Comparison of ENCODE assay signal across 18 cellular contexts in genomic region chr5:122943050-122943698, GRCh38.
DNase-seq lines count a peak whose midpoint lies in the region; ATAC-seq and TF ChIP-seq lines count a peak whose summit lies in the region.
"Had no signal": no experiment of that assay in that cellular context is flagged by ENCODE, and none has a peak within 500 bp of the region (broad histone marks: within the 10 kb centered on the region; RNA-seq: fewer than 3 reads in every experiment).

No MANE protein-coding gene starts in this region.

- no peaks in the 10 kb centered on the region for H3F3A ChIP-seq in GM23338 (replicated peaks; ENCODE audit: low read depth)

- no peaks in the 10 kb centered on the region for H3K27me3 ChIP-seq in GM23338 (ENCODE audit: insufficient read depth)
- no peaks in the 10 kb centered on the region for H3K27me3 ChIP-seq in OCI-LY3 (ENCODE audit: low read depth, low read length)
- H3K27me3 ChIP-seq in mesendoderm (ENCODE audit: insufficient read depth, low read length, poor library complexity): no peaks in the 10 kb centered on the region
- no peaks in the 10 kb centered on the region for H3K27me3 ChIP-seq in gastrocnemius medialis
- no peaks in the 10 kb centered on the region for H3K27me3 ChIP-seq in psoas muscle (ENCODE audit: insufficient read depth in 3 of 3, low read length in 2 of 3)
- H3K27me3 ChIP-seq: ovary, upper lobe of left lung had no signal

- TF ChIP-seq CTCF in GM23338 (conservative IDR thresholded peaks at IDR 0.05; ENCODE audit: low read depth in 2 of 2) (no peak), OCI-LY3 (IDR thresholded peaks at IDR 0.05; ENCODE audit: low read depth, low read length) (no peak), gastrocnemius medialis (IDR thresholded peaks at IDR 0.05 in 4 of 5, conservative IDR thresholded peaks at IDR 0.05 in 1 of 5) (no peak), psoas muscle (IDR thresholded peaks at IDR 0.05) (no peak)

- no peak for TF ChIP-seq POLR2A in gastrocnemius medialis (IDR thresholded peaks at IDR 0.05)

- no peak overlapping the region for H3K27ac Mint-ChIP-seq in GM23338
- H3K27ac Mint-ChIP-seq: activated naive CD8-positive, alpha-beta T cell; stimulated activated memory B cell treated with anti-CD40 and anti-IgM and Interleukin-4, amounts not matched to agents 10 μg/mL and 1 μg/mL and 100 μg/mL, for 72 hours had no signal

- H3K79me1 ChIP-seq in mesendoderm (ENCODE audit: low read length): no peaks in the 10 kb centered on the region

- no peak overlapping the region for H2BK120ac ChIP-seq in mesendoderm (ENCODE audit: low read depth, low read length)

- no peak overlapping the region for H3K27ac ChIP-seq in GM23338 (ENCODE audit: low read depth)
- H3K27ac ChIP-seq in OCI-LY3 (ENCODE audit: low read length): peak overlapping the region; percentile 66
- H3K27ac ChIP-seq in mesendoderm (ENCODE audit: low read depth, low read length): no peak overlapping the region
- H3K27ac ChIP-seq in gastrocnemius medialis: no peak overlapping the region
- H3K27ac ChIP-seq in psoas muscle: no peak overlapping the region
- H3K27ac ChIP-seq: HL-60, ovary, upper lobe of left lung had no signal

- no CpG with 5 or more reads among the region's 7 CpGs for WGBS in mesendoderm (ENCODE audit: extremely low coverage, insufficient coverage, low lambda C conversion rate)
- 67 to 81% (median 76%) methylated on average over 7 of the region's 7 CpGs for WGBS in psoas muscle, 3 donors

- H2BK15ac ChIP-seq in mesendoderm (replicated peaks; ENCODE audit: low read depth): no peak overlapping the region

- H4K20me1 ChIP-seq in GM23338 (replicated peaks; ENCODE audit: insufficient read depth) (no peaks in the 10 kb centered on the region), OCI-LY3 (ENCODE audit: insufficient read depth, low read length) (no peaks in the 10 kb centered on the region)

- no peaks in the 10 kb centered on the region for H3K27me3 Mint-ChIP-seq in GM23338 (ENCODE audit: insufficient read depth, low read depth, poor library complexity)
- H3K27me3 Mint-ChIP-seq: activated naive CD8-positive, alpha-beta T cell; stimulated activated memory B cell treated with anti-CD40 and anti-IgM and Interleukin-4, amounts not matched to agents 10 μg/mL and 1 μg/mL and 100 μg/mL, for 72 hours had no signal

- H4K5ac ChIP-seq in mesendoderm (ENCODE audit: low read length): no peak overlapping the region

- in situ Hi-C loops in gastrocnemius medialis (cut with MboI; ENCODE audit: low sequenced_read_pairs in 4 of 4): no loop called here

- no peaks in the 10 kb centered on the region for H3K79me2 ChIP-seq in GM23338 (replicated peaks; ENCODE audit: insufficient read depth)
- H3K79me2 ChIP-seq in OCI-LY3 (ENCODE audit: low read length): no peaks in the 10 kb centered on the region
- H3K79me2 ChIP-seq in mesendoderm (ENCODE audit: control insufficient read depth, insufficient read depth, low read length): no peaks in the 10 kb centered on the region

- no peak overlapping the region for H2BK5ac ChIP-seq in mesendoderm (ENCODE audit: low read length)

- H3K4ac ChIP-seq in mesendoderm (ENCODE audit: low read depth, low read length): no peak overlapping the region

- H3K9me3 ChIP-seq in OCI-LY3 (ENCODE audit: insufficient read depth, low read length): no peaks in the 10 kb centered on the region
- no peaks in the 10 kb centered on the region for H3K9me3 ChIP-seq in gastrocnemius medialis
- H3K9me3 ChIP-seq in psoas muscle: no peaks in the 10 kb centered on the region
- H3K9me3 ChIP-seq: ovary, upper lobe of left lung had no signal

- H3K36me3 ChIP-seq in GM23338 (ENCODE audit: insufficient read depth): no peaks in the 10 kb centered on the region
- H3K36me3 ChIP-seq in OCI-LY3 (replicated peaks; ENCODE audit: low read depth, low read length): no peaks in the 10 kb centered on the region
- H3K36me3 ChIP-seq in mesendoderm (ENCODE audit: control insufficient read depth, insufficient read depth, low read length): no peaks in the 10 kb centered on the region
- H3K36me3 ChIP-seq in gastrocnemius medialis: no peaks in the 10 kb centered on the region
- H3K36me3 ChIP-seq in psoas muscle (ENCODE audit: insufficient read depth in 1 of 2, low read depth in 1 of 2): peaks cover 0 to 6% of the 10 kb centered on the region in 2 donors
- H3K36me3 ChIP-seq: ovary, upper lobe of left lung had no signal

- H3K9me3 Mint-ChIP-seq in GM23338: no peaks in the 10 kb centered on the region
- H3K9me3 Mint-ChIP-seq: stimulated activated memory B cell treated with anti-CD40 and anti-IgM and Interleukin-4, amounts not matched to agents 10 μg/mL and 1 μg/mL and 100 μg/mL, for 72 hours had no signal

- peaks cover 20% of the 10 kb centered on the region for H3K4me1 Mint-ChIP-seq in GM23338

- peak overlapping the region; percentile 31 for H3K23ac ChIP-seq in mesendoderm (ENCODE audit: low read length)

- ATAC-seq in GM18909 (IDR thresholded peaks at IDR 0.05; ENCODE audit: poor library complexity, unreplicated experiment): peak; percentile 41
- ATAC-seq in GM23338: peak; percentile 54; the same call in 2 of the 3 replicates
- ATAC-seq in HG03378 (IDR thresholded peaks at IDR 0.05; ENCODE audit: unreplicated experiment): no peak
- ATAC-seq in gastrocnemius medialis: no peak
- no peak for ATAC-seq in psoas muscle
- ATAC-seq: stimulated activated memory B cell treated with anti-CD40 and anti-IgM and Interleukin-4, amounts not matched to agents 10 μg/mL and 1 μg/mL and 100 μg/mL, for 72 hours had no signal

- H3K4me3 ChIP-seq in GM23338 (no peak overlapping the region), OCI-LY3 (ENCODE audit: low read length) (peak overlapping the region; percentile 65), mesendoderm (ENCODE audit: low read length) (no peak overlapping the region), gastrocnemius medialis (no peak overlapping the region), psoas muscle (no peak overlapping the region)
- H3K4me3 ChIP-seq: ovary, upper lobe of left lung had no signal

- H2AFZ ChIP-seq in GM23338: no peak overlapping the region
- peak overlapping the region; percentile 34; the same call in 1 of the 2 replicates for H2AFZ ChIP-seq in OCI-LY3 (ENCODE audit: low read depth, low read length)

- H3K9ac ChIP-seq in OCI-LY3 (ENCODE audit: low read length) (peak overlapping the region; percentile 42), mesendoderm (ENCODE audit: low read length) (no peak overlapping the region)

- H3K36me3 Mint-ChIP-seq in GM23338 (ENCODE audit: low read depth): no peaks in the 10 kb centered on the region
- H3K36me3 Mint-ChIP-seq: activated naive CD8-positive, alpha-beta T cell had no signal

- DNase-seq in GM23338 (ENCODE audit: low spot score) (no peak), mesendoderm (peak; percentile 55), NCI-H748 (lab: John Stamatoyannopoulos, UW; ENCODE audit: unreplicated experiment) (no peak), gastrocnemius medialis (no peak), psoas muscle (no peak)
- DNase-seq: activated effector memory CD4-positive, alpha-beta T cell treated with Interleukin-2 at 50 U/mL for 16 hours; DMS 273 treated with DMSO at 0.1 percent for 48 hours; GOT3; NCI-H2107; NK-92 treated with Interleukin-12 subunit alpha and Interleukin-12 subunit beta, amount 100 ng/mL, for 24 hours; ovary; upper lobe of left lung had no signal

- H3K4me1 ChIP-seq in GM23338 (ENCODE audit: insufficient read depth): peaks cover 11% of the 10 kb centered on the region; the same call in 1 of the 2 replicates
- peaks cover 32% of the 10 kb centered on the region for H3K4me1 ChIP-seq in OCI-LY3 (ENCODE audit: low read length)
- H3K4me1 ChIP-seq in mesendoderm (ENCODE audit: control insufficient read depth, low read depth, low read length): no peaks in the 10 kb centered on the region
- H3K4me1 ChIP-seq in gastrocnemius medialis: peaks cover 0 to 3% of the 10 kb centered on the region in 2 donors
- H3K4me1 ChIP-seq in psoas muscle: peaks cover 10% of the 10 kb centered on the region

- H3K4me2 ChIP-seq in GM23338: no peak overlapping the region
- peak overlapping the region; percentile 84 for H3K4me2 ChIP-seq in OCI-LY3 (ENCODE audit: low read length)
- H3K4me2 ChIP-seq in mesendoderm (ENCODE audit: low read length): no peak overlapping the region

- H2AK5ac ChIP-seq in mesendoderm (ENCODE audit: low read length): no peak overlapping the region

- no peaks in the 10 kb centered on the region for H3K9me2 ChIP-seq in GM23338 (ENCODE audit: insufficient read depth)

- no peak overlapping the region for H4K8ac ChIP-seq in mesendoderm (ENCODE audit: low read depth, low read length)

- H3K4me3 Mint-ChIP-seq in GM23338: no peak overlapping the region
- H3K4me3 Mint-ChIP-seq: activated naive CD8-positive, alpha-beta T cell; stimulated activated memory B cell treated with anti-CD40 and anti-IgM and Interleukin-4, amounts not matched to agents 10 μg/mL and 1 μg/mL and 100 μg/mL, for 72 hours had no signal

- no peak overlapping the region for H3K18ac ChIP-seq in mesendoderm (ENCODE audit: low read length)

- peak overlapping the region; percentile 62 for H3K56ac ChIP-seq in mesendoderm (ENCODE audit: low read length)

- intact Hi-C loops in gastrocnemius medialis (cut with DNase I; ENCODE audit: low total_unique reads): no loop called here
- intact Hi-C loops in psoas muscle (cut with DNase I): no loop called here

TF ChIP-seq in GM23338, 12 proteins besides CTCF, POLR2A, EP300 and RAD21:
- no peak for TF ChIP-seq CREB1 (CRISPR knock-in tag; IDR thresholded peaks at IDR 0.05; ENCODE audit: low read depth)
- TF ChIP-seq, protein P1, sequence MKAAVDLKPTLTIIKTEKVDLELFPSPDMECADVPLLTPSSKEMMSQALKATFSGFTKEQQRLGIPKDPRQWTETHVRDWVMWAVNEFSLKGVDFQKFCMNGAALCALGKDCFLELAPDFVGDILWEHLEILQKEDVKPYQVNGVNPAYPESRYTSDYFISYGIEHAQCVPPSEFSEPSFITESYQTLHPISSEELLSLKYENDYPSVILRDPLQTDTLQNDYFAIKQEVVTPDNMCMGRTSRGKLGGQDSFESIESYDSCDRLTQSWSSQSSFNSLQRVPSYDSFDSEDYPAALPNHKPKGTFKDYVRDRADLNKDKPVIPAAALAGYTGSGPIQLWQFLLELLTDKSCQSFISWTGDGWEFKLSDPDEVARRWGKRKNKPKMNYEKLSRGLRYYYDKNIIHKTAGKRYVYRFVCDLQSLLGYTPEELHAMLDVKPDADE (IDR thresholded peaks at IDR 0.05): no peak
- TF ChIP-seq STAT1 (IDR thresholded peaks at IDR 0.05; ENCODE audit: unreplicated experiment): no peak
- no peak for TF ChIP-seq ZNF114 (CRISPR knock-in tag; IDR thresholded peaks at IDR 0.05)

Comparison
In these comparisons a context has a peak if more than half of its experiments do, and no peak if none do; other contexts are left out.
1. ATAC-seq: peak in GM18909 (single experiment) and GM23338 (single experiment); none in HG03378 (single experiment), gastrocnemius medialis (0 of 2) and psoas muscle (0 of 4).